1 cellular context compared by ENCODE assay signal in the genomic region with DNA sequence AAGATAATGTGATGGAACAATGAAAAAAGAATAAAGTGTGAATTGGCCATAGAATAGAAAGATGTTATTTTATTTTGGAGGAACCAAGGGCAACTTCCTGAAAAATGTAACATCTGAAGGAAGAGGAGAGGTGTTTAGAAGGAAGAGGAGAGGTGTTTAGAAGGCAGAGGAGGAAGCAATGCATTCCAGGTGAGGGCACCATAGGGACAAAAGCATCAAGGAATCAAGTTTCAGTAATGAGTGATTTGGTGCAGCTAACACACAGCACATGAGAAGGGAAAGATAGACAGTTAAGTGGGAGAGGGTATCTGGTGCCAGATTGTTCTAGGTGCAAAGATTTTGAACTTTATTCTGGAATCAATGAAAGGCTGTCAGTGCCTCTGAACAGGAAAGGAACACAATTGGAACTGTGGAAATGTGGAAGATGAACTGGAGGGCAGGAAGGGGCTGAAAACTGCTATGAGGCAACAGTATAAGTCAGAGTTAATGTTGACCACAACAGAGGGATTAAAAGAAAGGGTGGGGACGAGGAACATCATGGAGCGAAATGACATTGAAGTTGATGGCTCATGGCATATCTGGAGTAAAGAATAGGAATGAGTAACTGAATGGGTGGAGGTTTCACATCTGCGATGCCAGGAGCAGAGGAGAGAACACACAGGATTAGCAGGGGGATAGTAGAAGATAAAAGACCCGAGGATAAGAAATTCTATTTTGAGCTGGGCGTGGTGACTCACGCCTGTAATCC.
TF ChIP-seq lines count a peak whose summit lies in the region.

No MANE protein-coding gene starts in this region.

TF ChIP-seq in GM23338, 12 proteins besides CTCF, POLR2A, EP300 and RAD21 (continued from another document):
- TF ChIP-seq ZNF331 (CRISPR knock-in tag; IDR thresholded peaks at IDR 0.05; ENCODE audit: low read depth) (no peak), NANOG (IDR thresholded peaks at IDR 0.05; ENCODE audit: borderline replicate concordance) (no peak), ZNF114 (CRISPR knock-in tag; IDR thresholded peaks at IDR 0.05) (no peak), EZH2phosphoT487 (IDR thresholded peaks at IDR 0.05; ENCODE audit: unreplicated experiment) (no peak)
- TF ChIP-seq, protein P1, sequence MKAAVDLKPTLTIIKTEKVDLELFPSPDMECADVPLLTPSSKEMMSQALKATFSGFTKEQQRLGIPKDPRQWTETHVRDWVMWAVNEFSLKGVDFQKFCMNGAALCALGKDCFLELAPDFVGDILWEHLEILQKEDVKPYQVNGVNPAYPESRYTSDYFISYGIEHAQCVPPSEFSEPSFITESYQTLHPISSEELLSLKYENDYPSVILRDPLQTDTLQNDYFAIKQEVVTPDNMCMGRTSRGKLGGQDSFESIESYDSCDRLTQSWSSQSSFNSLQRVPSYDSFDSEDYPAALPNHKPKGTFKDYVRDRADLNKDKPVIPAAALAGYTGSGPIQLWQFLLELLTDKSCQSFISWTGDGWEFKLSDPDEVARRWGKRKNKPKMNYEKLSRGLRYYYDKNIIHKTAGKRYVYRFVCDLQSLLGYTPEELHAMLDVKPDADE (IDR thresholded peaks at IDR 0.05), result no peak
- TF ChIP-seq, protein P2, sequence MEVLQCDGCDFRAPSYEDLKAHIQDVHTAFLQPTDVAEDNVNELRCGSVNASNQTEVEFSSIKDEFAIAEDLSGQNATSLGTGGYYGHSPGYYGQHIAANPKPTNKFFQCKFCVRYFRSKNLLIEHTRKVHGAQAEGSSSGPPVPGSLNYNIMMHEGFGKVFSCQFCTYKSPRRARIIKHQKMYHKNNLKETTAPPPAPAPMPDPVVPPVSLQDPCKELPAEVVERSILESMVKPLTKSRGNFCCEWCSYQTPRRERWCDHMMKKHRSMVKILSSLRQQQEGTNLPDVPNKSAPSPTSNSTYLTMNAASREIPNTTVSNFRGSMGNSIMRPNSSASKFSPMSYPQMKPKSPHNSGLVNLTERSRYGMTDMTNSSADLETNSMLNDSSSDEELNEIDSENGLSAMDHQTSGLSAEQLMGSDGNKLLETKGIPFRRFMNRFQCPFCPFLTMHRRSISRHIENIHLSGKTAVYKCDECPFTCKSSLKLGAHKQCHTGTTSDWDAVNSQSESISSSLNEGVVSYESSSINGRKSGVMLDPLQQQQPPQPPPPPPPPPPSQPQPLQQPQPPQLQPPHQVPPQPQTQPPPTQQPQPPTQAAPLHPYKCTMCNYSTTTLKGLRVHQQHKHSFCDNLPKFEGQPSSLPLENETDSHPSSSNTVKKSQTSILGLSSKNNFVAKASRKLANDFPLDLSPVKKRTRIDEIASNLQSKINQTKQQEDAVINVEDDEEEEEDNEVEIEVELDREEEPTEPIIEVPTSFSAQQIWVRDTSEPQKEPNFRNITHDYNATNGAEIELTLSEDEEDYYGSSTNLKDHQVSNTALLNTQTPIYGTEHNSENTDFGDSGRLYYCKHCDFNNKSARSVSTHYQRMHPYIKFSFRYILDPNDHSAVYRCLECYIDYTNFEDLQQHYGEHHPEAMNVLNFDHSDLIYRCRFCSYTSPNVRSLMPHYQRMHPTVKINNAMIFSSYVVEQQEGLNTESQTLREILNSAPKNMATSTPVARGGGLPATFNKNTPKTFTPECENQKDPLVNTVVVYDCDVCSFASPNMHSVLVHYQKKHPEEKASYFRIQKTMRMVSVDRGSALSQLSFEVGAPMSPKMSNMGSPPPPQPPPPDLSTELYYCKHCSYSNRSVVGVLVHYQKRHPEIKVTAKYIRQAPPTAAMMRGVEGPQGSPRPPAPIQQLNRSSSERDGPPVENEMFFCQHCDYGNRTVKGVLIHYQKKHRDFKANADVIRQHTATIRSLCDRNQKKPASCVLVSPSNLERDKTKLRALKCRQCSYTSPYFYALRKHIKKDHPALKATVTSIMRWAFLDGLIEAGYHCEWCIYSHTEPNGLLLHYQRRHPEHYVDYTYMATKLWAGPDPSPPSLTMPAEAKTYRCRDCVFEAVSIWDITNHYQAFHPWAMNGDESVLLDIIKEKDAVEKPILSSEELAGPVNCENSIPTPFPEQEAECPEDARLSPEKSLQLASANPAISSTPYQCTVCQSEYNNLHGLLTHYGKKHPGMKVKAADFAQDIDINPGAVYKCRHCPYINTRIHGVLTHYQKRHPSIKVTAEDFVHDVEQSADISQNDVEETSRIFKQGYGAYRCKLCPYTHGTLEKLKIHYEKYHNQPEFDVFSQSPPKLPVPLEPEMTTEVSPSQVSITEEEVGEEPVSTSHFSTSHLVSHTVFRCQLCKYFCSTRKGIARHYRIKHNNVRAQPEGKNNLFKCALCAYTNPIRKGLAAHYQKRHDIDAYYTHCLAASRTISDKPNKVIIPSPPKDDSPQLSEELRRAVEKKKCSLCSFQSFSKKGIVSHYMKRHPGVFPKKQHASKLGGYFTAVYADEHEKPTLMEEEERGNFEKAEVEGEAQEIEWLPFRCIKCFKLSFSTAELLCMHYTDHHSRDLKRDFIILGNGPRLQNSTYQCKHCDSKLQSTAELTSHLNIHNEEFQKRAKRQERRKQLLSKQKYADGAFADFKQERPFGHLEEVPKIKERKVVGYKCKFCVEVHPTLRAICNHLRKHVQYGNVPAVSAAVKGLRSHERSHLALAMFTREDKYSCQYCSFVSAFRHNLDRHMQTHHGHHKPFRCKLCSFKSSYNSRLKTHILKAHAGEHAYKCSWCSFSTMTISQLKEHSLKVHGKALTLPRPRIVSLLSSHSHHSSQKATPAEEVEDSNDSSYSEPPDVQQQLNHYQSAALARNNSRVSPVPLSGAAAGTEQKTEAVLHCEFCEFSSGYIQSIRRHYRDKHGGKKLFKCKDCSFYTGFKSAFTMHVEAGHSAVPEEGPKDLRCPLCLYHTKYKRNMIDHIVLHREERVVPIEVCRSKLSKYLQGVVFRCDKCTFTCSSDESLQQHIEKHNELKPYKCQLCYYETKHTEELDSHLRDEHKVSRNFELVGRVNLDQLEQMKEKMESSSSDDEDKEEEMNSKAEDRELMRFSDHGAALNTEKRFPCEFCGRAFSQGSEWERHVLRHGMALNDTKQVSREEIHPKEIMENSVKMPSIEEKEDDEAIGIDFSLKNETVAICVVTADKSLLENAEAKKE (CRISPR knock-in tag; IDR thresholded peaks at IDR 0.05), result no peak
